ENCODE assay signal across 10 cellular contexts in genomic region chr9:86341007-86341491, GRCh38. TPM values are rescaled to one million over a fixed set of nuclear protein-coding genes. Genes with fewer than 3 reads are reported as not detected.
DNase-seq lines count a peak whose midpoint lies in the region; ATAC-seq and TF ChIP-seq lines count a peak whose summit lies in the region.
"Had no signal": no experiment of that assay in that cellular context is flagged by ENCODE, and none has a peak within 500 bp of the region (broad histone marks: within the 10 kb centered on the region; RNA-seq: fewer than 3 reads in every experiment).

No MANE protein-coding gene starts in this region.

- DNase-seq in Caco-2, result no peak
- peak; percentile 60 for DNase-seq in HCEC 1CT
- no peak for DNase-seq in activated B cell treated with CpG ODN at 0.5 μM for 24 hours
- DNase-seq in mesothelial cell of epicardium (ENCODE audit: low spot score in 2 of 2, unreplicated experiment in 2 of 2), result no peak
- DNase-seq in GDM1 (lab: John Stamatoyannopoulos, UW), result no peak
- no peak for DNase-seq in tibial nerve (ENCODE audit: low spot score in 2 of 2)
- DNase-seq: gastrocnemius medialis had no signal

- peak overlapping the region; percentile 29 for H3K27ac Mint-ChIP-seq in Caco-2 (ENCODE audit: unreplicated experiment)
- peak overlapping the region; percentile 38 for H3K27ac Mint-ChIP-seq in activated B cell treated with CpG ODN at 0.5 μM for 24 hours
- peak overlapping the region; percentile 40 for H3K27ac Mint-ChIP-seq in mesothelial cell of epicardium
- H3K27ac Mint-ChIP-seq: activated T-helper 1 cell treated with anti-CD3 and anti-CD28 coated beads, Interleukin-12 subunit alpha, Interleukin-12 subunit beta, Interleukin-2, Interleukin-4 antibody, amounts not matched to agents 30 ng/mL and 10 ng/mL and 1 ng/mL, durations not matched to agents 14 hours and 24 hours and 36 hours had no signal

- H3K4me3 ChIP-seq in Caco-2 (ENCODE audit: low read depth, low read length) (no peak overlapping the region), tibial nerve (no peak overlapping the region)
- H3K4me3 ChIP-seq: gastrocnemius medialis had no signal

- no peak for TF ChIP-seq CTCF in Caco-2 (IDR thresholded peaks at IDR 0.05; ENCODE audit: insufficient read depth in 1 of 2, low read depth in 1 of 2, low read length in 1 of 2, severe bottlenecking in 1 of 2, unreplicated experiment in 1 of 2)
- TF ChIP-seq CTCF in activated B cell treated with CpG ODN at 0.5 μM for 24 hours (IDR thresholded peaks at IDR 0.05), result no peak
- no peak for TF ChIP-seq CTCF in mesothelial cell of epicardium (IDR thresholded peaks at IDR 0.05; ENCODE audit: unreplicated experiment)
- TF ChIP-seq CTCF in tibial nerve (IDR thresholded peaks at IDR 0.05), result no peak

- no peak overlapping the region for H3K4me3 Mint-ChIP-seq in Caco-2 (ENCODE audit: unreplicated experiment)
- H3K4me3 Mint-ChIP-seq in activated B cell treated with CpG ODN at 0.5 μM for 24 hours, result no peak overlapping the region
- no peak overlapping the region for H3K4me3 Mint-ChIP-seq in mesothelial cell of epicardium
- H3K4me3 Mint-ChIP-seq: activated T-helper 1 cell treated with anti-CD3 and anti-CD28 coated beads, Interleukin-12 subunit alpha, Interleukin-12 subunit beta, Interleukin-2, Interleukin-4 antibody, amounts not matched to agents 30 ng/mL and 10 ng/mL and 1 ng/mL, durations not matched to agents 14 hours and 24 hours and 36 hours had no signal

- intact Hi-C loops in Caco-2 (cut with micrococcal nuclease; ENCODE audit: unreplicated experiment), result no loop called here
- intact Hi-C loops in activated B cell treated with CpG ODN at 0.5 μM for 24 hours (cut with micrococcal nuclease), result loop anchor here (1.0 to 2.0 kb wide), 2 partner anchors 9 to 14 kb away; partner anchors contain the start of gene TUT7

- H3K4me1 ChIP-seq in Caco-2 (peaks cover 23% of the 10 kb centered on the region), tibial nerve (peaks cover 0 to 4% (median 0%) of the 10 kb centered on the region in 4 donors)

- H3K4me1 Mint-ChIP-seq in Caco-2 (ENCODE audit: low read depth, unreplicated experiment) (peaks cover 7% of the 10 kb centered on the region), activated B cell treated with CpG ODN at 0.5 μM for 24 hours (peaks cover 53% of the 10 kb centered on the region), mesothelial cell of epicardium (peaks cover 12% of the 10 kb centered on the region)

- no peak overlapping the region for H3K27ac ChIP-seq in tibial nerve
- H3K27ac ChIP-seq: gastrocnemius medialis had no signal

- no peaks in the 10 kb centered on the region for H3K9me3 Mint-ChIP-seq in Caco-2 (ENCODE audit: unreplicated experiment)
- no peaks in the 10 kb centered on the region for H3K9me3 Mint-ChIP-seq in activated B cell treated with CpG ODN at 0.5 μM for 24 hours
- no peaks in the 10 kb centered on the region for H3K9me3 Mint-ChIP-seq in mesothelial cell of epicardium
- H3K9me3 Mint-ChIP-seq: activated T-helper 1 cell treated with anti-CD3 and anti-CD28 coated beads, Interleukin-12 subunit alpha, Interleukin-12 subunit beta, Interleukin-2, Interleukin-4 antibody, amounts not matched to agents 30 ng/mL and 10 ng/mL and 1 ng/mL, durations not matched to agents 14 hours and 24 hours and 36 hours; IgD-negative memory B cell had no signal

- TF ChIP-seq POLR2A in tibial nerve (IDR thresholded peaks at IDR 0.05), result no peak

- POLR2A ChIA-PET in Caco-2 (lab: Charles Lee) (no interaction called here), activated B cell treated with CpG ODN at 0.5 μM for 24 hours (lab: Charles Lee) (interaction anchor here (1.9 to 3.5 kb wide), 2 partner anchors 10 to 13 kb away, joined by 4 to 15 read pairs; partner anchors contain the start of gene TUT7)

- TF ChIP-seq EP300 in tibial nerve (IDR thresholded peaks at IDR 0.05), result no peak

- H3K9me3 ChIP-seq in Caco-2 (no peaks in the 10 kb centered on the region), tibial nerve (no peaks in the 10 kb centered on the region)
- H3K9me3 ChIP-seq: gastrocnemius medialis had no signal

- ATAC-seq in activated B cell treated with CpG ODN at 0.5 μM for 24 hours (ENCODE audit: low read depth), result peak; percentile 45
- no peak for ATAC-seq in HG03571 (IDR thresholded peaks at IDR 0.05; ENCODE audit: unreplicated experiment)
- ATAC-seq: gastrocnemius medialis had no signal

- H3K36me3 Mint-ChIP-seq in Caco-2 (ENCODE audit: insufficient read depth, unreplicated experiment), result peaks cover 42% of the 10 kb centered on the region
- H3K36me3 Mint-ChIP-seq in activated B cell treated with CpG ODN at 0.5 μM for 24 hours (ENCODE audit: low read depth), result peaks cover 84% of the 10 kb centered on the region
- peaks cover 40% of the 10 kb centered on the region for H3K36me3 Mint-ChIP-seq in mesothelial cell of epicardium

- no peaks in the 10 kb centered on the region for H3K27me3 Mint-ChIP-seq in Caco-2 (ENCODE audit: insufficient read depth, unreplicated experiment)
- H3K27me3 Mint-ChIP-seq in activated B cell treated with CpG ODN at 0.5 μM for 24 hours, result no peaks in the 10 kb centered on the region
- no peaks in the 10 kb centered on the region for H3K27me3 Mint-ChIP-seq in mesothelial cell of epicardium (ENCODE audit: low read depth)
- H3K27me3 Mint-ChIP-seq: IgD-negative memory B cell had no signal

- 81 to 82% methylated on average over 3 of the region's 3 CpGs for WGBS in tibial nerve, 2 donors

- CTCF ChIA-PET in Caco-2 (lab: Charles Lee) (no interaction called here), activated B cell treated with CpG ODN at 0.5 μM for 24 hours (lab: Charles Lee) (interaction anchor here (0.8 kb wide), 1 partner anchor 9 kb away, joined by 6 read pairs; no protein-coding TSS in a partner anchor)

- H3K36me3 ChIP-seq in Caco-2 (ENCODE audit: control insufficient read depth, insufficient read depth, low read length) (no peaks in the 10 kb centered on the region; the same call in 1 of the 2 replicates), tibial nerve (peaks cover 7 to 97% (median 10%) of the 10 kb centered on the region in 3 donors)

- no TSS peak for BruUV-seq in Caco-2 (replicated peaks; lab: Mats Ljungman, UMichigan)

- no peaks in the 10 kb centered on the region for H3K27me3 ChIP-seq in Caco-2 (replicated peaks; ENCODE audit: control insufficient read depth, insufficient read depth, low read length)
- H3K27me3 ChIP-seq in tibial nerve, result no peaks in the 10 kb centered on the region
- H3K27me3 ChIP-seq: gastrocnemius medialis had no signal

RNA-seq across cellular contexts. Expression of gene TUT7, which starts 13.2 kb away (rescaled TPM):
- total RNA-seq in Caco-2 (2022) (14.1 and 17.2 TPM in 2 replicates), activated B cell treated with CpG ODN at 0.5 μM for 24 hours (43.8 and 50.4 TPM in 2 replicates), mesothelial cell of epicardium (26.4 to 29.5 TPM (median 26.6 TPM) in 3 replicates), tibial nerve (10 to 100 TPM; 25.7 to 49.6 (median 37.8) TPM)

RNA-seq across cellular contexts. Expression of gene ISCA1, which starts 58.7 kb away (rescaled TPM):
- total RNA-seq in Caco-2 (2022), result 11.2 and 12.8 TPM in 2 replicates
- 16.0 TPM in 2 replicates for total RNA-seq in activated B cell treated with CpG ODN at 0.5 μM for 24 hours
- 23.4 to 29.0 TPM (median 27.3 TPM) in 3 replicates for total RNA-seq in mesothelial cell of epicardium
- 10 to 100 TPM; 21.2 to 40.2 (median 32.7) TPM for total RNA-seq in tibial nerve
